ENCODE assay signal across 8 cellular contexts in genomic region chr15:97960364-97961066, GRCh38. TPM values are rescaled to one million over a fixed set of nuclear protein-coding genes. Genes with fewer than 3 reads are reported as not detected.
DNase-seq lines count a peak whose midpoint lies in the region; ATAC-seq and TF ChIP-seq lines count a peak whose summit lies in the region.

TSS of gene ARRDC4 (plus strand) at chr15:97960703. CDS start at chr15:97960862, 159 bp downstream.

- no peak for TF ChIP-seq CTCF in fibroblast of mammary gland (conservative IDR thresholded peaks at IDR 0.05; ENCODE audit: control insufficient read depth, insufficient read depth, low read depth, low read length)

- DNase-seq in COLO829 (ENCODE audit: low spot score) (peak; percentile 97), KG1 (lab: John Stamatoyannopoulos, UW) (peak; percentile 96), RPMI7951 (ENCODE audit: low read depth) (peak; percentile 100), fibroblast of mammary gland (ENCODE audit: low read depth) (peak; percentile 100), naive B cell (peak; percentile 100)
- peak; percentile 90 for DNase-seq in activated T-helper 9 cell treated with anti-CD3 and anti-CD28 coated beads, Interleukin-2, amount 50 U/mL, for 16 hours (ENCODE audit: low read depth)
- DNase-seq in stimulated activated CD8-positive, alpha-beta memory T cell treated with anti-CD3 and anti-CD28 coated beads, Interleukin-7, amount 100 ng/mL, for 4 hours (ENCODE audit: low read depth in 2 of 2): peak; percentile 97 to 99

- peaks cover 0 to 6% (median 0%) of the 10 kb centered on the region in 7 donors for H3K9me3 Mint-ChIP-seq in naive B cell

- peak within 1 kb of the TSS; percentile 93 to 99 (median 98) for H3K27ac Mint-ChIP-seq in naive B cell

- peak within 1 kb of the TSS; percentile 76 to 93 (median 90) for H3K4me3 Mint-ChIP-seq in naive B cell

- H3K36me3 Mint-ChIP-seq in naive B cell: no peaks in the 10 kb centered on the region

- ATAC-seq in GM21619 (IDR thresholded peaks at IDR 0.05; ENCODE audit: unreplicated experiment) (peak; percentile 89), naive B cell (ENCODE audit: low read depth in 2 of 2) (peak; percentile 86 to 88)

- peaks cover 22 to 28% (median 28%) of the 10 kb centered on the region in 3 donors for H3K4me1 Mint-ChIP-seq in naive B cell

- H3K4me3 ChIP-seq in fibroblast of mammary gland (ENCODE audit: control insufficient read depth, low read depth, low read length): peak within 1 kb of the TSS; percentile 70

- H3K27me3 Mint-ChIP-seq in naive B cell: no peaks in the 10 kb centered on the region

RNA-seq across cellular contexts. Expression of gene ARRDC4, which starts in this region (rescaled TPM):
- 4.0 and 4.6 TPM in 2 replicates for total RNA-seq in RPMI7951 (2014; rRNA removed; shearing (Covaris generic))
- 10 to 100 TPM in 1 of 6 donors, 1 to 10 TPM in 5; 1.7 to 16.4 (median 4.3) TPM for polyA plus RNA-seq in naive B cell (ENCODE audit: low read depth in 6 of 6)

Comparison
In these comparisons a context has a peak if more than half of its experiments do, and no peak if none do; other contexts are left out.
1. Peak in every context shown above with its lines: DNase-seq, ATAC-seq and H3K4me3 ChIP-seq.